9 cellular contexts compared by ENCODE assay signal in genomic region chr4:163587867-163588266, GRCh38.
DNase-seq lines count a peak whose midpoint lies in the region; FAIRE-seq and TF ChIP-seq lines count a peak whose summit lies in the region.
"Had no signal": no experiment of that assay in that cellular context is flagged by ENCODE, and none has a peak within 500 bp of the region (broad histone marks: within the 10 kb centered on the region; RNA-seq: fewer than 3 reads in every experiment).

No MANE protein-coding gene starts in this region.

- H3K27ac Mint-ChIP-seq in HFFc6 = no peak overlapping the region
- no peak overlapping the region for H3K27ac Mint-ChIP-seq in nephron progenitor cell

- H3K9me3 Mint-ChIP-seq in HFFc6 (no peaks in the 10 kb centered on the region), nephron progenitor cell (no peaks in the 10 kb centered on the region)

- 0 out of 2 replicates have a peak, but pooled peaks cover 1% of the 10 kb centered on the region for H3K27me3 Mint-ChIP-seq in HFFc6 (ENCODE audit: insufficient read depth)
- H3K27me3 Mint-ChIP-seq in nephron progenitor cell (ENCODE audit: low read depth, poor library complexity) = no peaks in the 10 kb centered on the region

- H3K4me1 Mint-ChIP-seq in HFFc6 (ENCODE audit: low read depth) = no peaks in the 10 kb centered on the region
- no peaks in the 10 kb centered on the region for H3K4me1 Mint-ChIP-seq in nephron progenitor cell

- DNase-seq in DMS53 (lab: John Stamatoyannopoulos, UW) = peak; percentile 42
- no peak for DNase-seq in DMS53 treated with DMSO at 0.1 percent for 48 hours (lab: John Stamatoyannopoulos, UW; ENCODE audit: unreplicated experiment)
- no peak for DNase-seq in HFFc6
- DNase-seq in MV-4-11 (lab: John Stamatoyannopoulos, UW) = peak; percentile 95
- DNase-seq in nephron progenitor cell = peak; percentile 1
- no peak for DNase-seq in Ammon's horn (ENCODE audit: low spot score)
- no peak for DNase-seq in urothelium cell line (ENCODE audit: low spot score)
- DNase-seq in activated effector memory CD4-positive, alpha-beta T cell treated with anti-CD3 and anti-CD28 coated beads, Interleukin-2, amount 50 U/mL, for 16 hours = no peak

- TF ChIP-seq CTCF in HFFc6 (IDR thresholded peaks at IDR 0.05) (peak; percentile 32; the same call in 1 of the 2 replicates), nephron progenitor cell (IDR thresholded peaks at IDR 0.05) (peak; percentile 14)

- no peak overlapping the region for H3K4me3 Mint-ChIP-seq in HFFc6
- no peak overlapping the region for H3K4me3 Mint-ChIP-seq in nephron progenitor cell

- FAIRE-seq in urothelium cell line (lab: Jason Lieb, UNC) = no peak
- FAIRE-seq: A549 had no signal

- no peaks in the 10 kb centered on the region for H3K36me3 Mint-ChIP-seq in HFFc6 (ENCODE audit: low read depth)
- H3K36me3 Mint-ChIP-seq in nephron progenitor cell (ENCODE audit: low read depth) = no peaks in the 10 kb centered on the region

Comparison
In these comparisons a context has a peak if more than half of its experiments do, and no peak if none do; other contexts are left out.
1. DNase-seq: peak in DMS53 (single experiment), MV-4-11 (single experiment) and nephron progenitor cell (single experiment); none in DMS53 treated with DMSO at 0.1 percent for 48 hours (single experiment), HFFc6 (single experiment), Ammon's horn (single experiment), urothelium cell line (single experiment) and activated effector memory CD4-positive, alpha-beta T cell treated with anti-CD3 and anti-CD28 coated beads, Interleukin-2, amount 50 U/mL, for 16 hours (single experiment).